ENCODE assay signal across 8 cellular contexts in genomic region chr16:58500329-58501241, GRCh38. TPM values are rescaled to one million over a fixed set of nuclear protein-coding genes. Genes with fewer than 3 reads are reported as not detected.
A peak's percentile ranks its signal among the peaks of the same experiment; 100 is the strongest.
DNase-seq lines count a peak whose midpoint lies in the region; ATAC-seq, FAIRE-seq and TF ChIP-seq lines count a peak whose summit lies in the region.

No MANE protein-coding gene starts in this region.

- no peaks in the 10 kb centered on the region for H3K9me3 ChIP-seq in SJCRH30 (replicated peaks)

- peaks cover 15% of the 10 kb centered on the region; the same call in 1 of the 2 replicates for H3K4me1 ChIP-seq in SJCRH30

- DNase-seq in GM12891 (ENCODE audit: insufficient read length, low spot score), result no peak
- DNase-seq in SJCRH30, result peak in 1 of 2 experiments; percentile 34
- peak; percentile 29 for DNase-seq in occipital lobe (lab: John Stamatoyannopoulos, UW)
- DNase-seq in HT-29 (ENCODE audit: low spot score), result no peak
- DNase-seq in KG1 (lab: John Stamatoyannopoulos, UW), result no peak

- peak overlapping the region; percentile 58 for H3K4me3 ChIP-seq in SJCRH30

- ATAC-seq in esophagus mucosa (peak; percentile 6), HG03520 (IDR thresholded peaks at IDR 0.05; ENCODE audit: unreplicated experiment) (no peak), HG03565 (IDR thresholded peaks at IDR 0.05; ENCODE audit: unreplicated experiment) (no peak)

- FAIRE-seq in GM12891 (lab: Jason Lieb, UNC), result peak; percentile 41

- no peaks in the 10 kb centered on the region for H3K36me3 ChIP-seq in SJCRH30

- TF ChIP-seq POLR2A in GM12891 (IDR thresholded peaks at IDR 0.05; ENCODE audit: low read depth, low read length), result no peak

- H3K27me3 ChIP-seq in SJCRH30, result no peaks in the 10 kb centered on the region

- H3K27ac ChIP-seq in SJCRH30, result no peak overlapping the region

TF ChIP-seq in GM12891, 5 proteins besides CTCF, POLR2A, EP300 and RAD21:
- TF ChIP-seq SPI1 (IDR thresholded peaks at IDR 0.05; ENCODE audit: low read depth, low read length), result no peak
- no peak for TF ChIP-seq POU2F2 (IDR thresholded peaks at IDR 0.05; ENCODE audit: low read depth, low read length)
- no peak for TF ChIP-seq PAX5 (IDR thresholded peaks at IDR 0.05; ENCODE audit: insufficient read depth, low read length, severe bottlenecking)
- TF ChIP-seq POLR2AphosphoS5 (IDR thresholded peaks at IDR 0.05; ENCODE audit: low read depth, low read length), result no peak
- no peak for TF ChIP-seq TAF1 (IDR thresholded peaks at IDR 0.05; ENCODE audit: low read depth, low read length)

RNA-seq across cellular contexts. Expression of gene NDRG4, which starts 0.6 kb away (rescaled TPM):
- 0.58 TPM for polyA plus RNA-seq in GM12891 (2012; ENCODE audit: low read depth, missing spikeins)
- total RNA-seq in SJCRH30 (2014; rRNA removed; shearing (Covaris generic)), result 8.7 and 9.0 TPM in 2 replicates
- total RNA-seq in esophagus mucosa (31.6 TPM), occipital lobe (217 TPM)
- 1.8 and 2.1 TPM in 2 replicates for total RNA-seq in HT-29 (2014; rRNA removed; shearing (Covaris generic))

RNA-seq across cellular contexts. Expression of gene SETD6, which starts 14.7 kb away (rescaled TPM):
- polyA plus RNA-seq in GM12891 (2012; ENCODE audit: low read depth, missing spikeins), result 10.9 TPM
- total RNA-seq in SJCRH30 (2014; rRNA removed; shearing (Covaris generic)), result 0.23 and 0.26 TPM in 2 replicates
- total RNA-seq in esophagus mucosa (11.7 TPM), occipital lobe (21.5 TPM)
- total RNA-seq in HT-29 (2014; rRNA removed; shearing (Covaris generic)), result 66.1 and 83.3 TPM in 2 replicates

Comparison
In these comparisons a context has a peak if more than half of its experiments do, and no peak if none do; other contexts are left out.
1. RNA of gene SETD6, which starts 14.7 kb away (total RNA-seq): 66.1 to 83.3 TPM in HT-29, 21.5 TPM in occipital lobe (single experiment) and 11.7 TPM in esophagus mucosa (single experiment); 0.23 to 0.26 TPM in SJCRH30; every median in the first group is over 10 times any median in the second.